19 cellular contexts compared by ENCODE assay signal in the genomic region with DNA sequence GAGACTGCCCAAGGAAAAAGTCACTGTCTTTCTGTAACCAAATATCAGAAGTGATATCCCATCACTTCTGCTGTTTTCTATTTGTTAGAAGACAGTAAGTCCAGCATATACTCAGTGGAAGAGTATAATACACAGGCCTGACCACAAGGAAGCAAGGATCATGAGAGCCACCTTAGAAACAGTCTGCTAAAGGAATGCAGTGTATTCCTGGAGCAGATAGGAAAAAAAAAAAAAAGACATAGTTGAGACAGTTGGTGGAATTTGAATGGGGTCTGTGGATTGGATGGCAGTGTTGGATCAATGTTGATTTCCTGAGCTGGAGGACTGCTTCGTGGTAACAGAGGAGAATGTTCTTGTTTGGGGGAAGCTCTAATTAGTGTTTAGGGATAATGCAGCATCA. TPM values are rescaled to one million over a fixed set of nuclear protein-coding genes. Genes with fewer than 3 reads are reported as not detected.
A peak's percentile ranks its signal among the peaks of the same experiment; 100 is the strongest.
DNase-seq lines count a peak whose midpoint lies in the region; ATAC-seq, FAIRE-seq and TF ChIP-seq lines count a peak whose summit lies in the region.
"Had no signal": no experiment of that assay in that cellular context is flagged by ENCODE, and none has a peak within 500 bp of the region (broad histone marks: within the 10 kb centered on the region; RNA-seq: fewer than 3 reads in every experiment).

No MANE protein-coding gene starts in this region.

- H3K18ac ChIP-seq in H1 (ENCODE audit: extremely low read depth, low read length), result no peak overlapping the region
- no peak overlapping the region for H3K18ac ChIP-seq in neuronal stem cell (ENCODE audit: low read length)

- no peak for FAIRE-seq in H1 (lab: Jason Lieb, UNC)
- FAIRE-seq: GM19239 had no signal

- H2AK5ac ChIP-seq in H1 (ENCODE audit: low read depth, low read length) (no peak overlapping the region), neuronal stem cell (ENCODE audit: low read depth, low read length) (no peak overlapping the region)

- H2BK15ac ChIP-seq in H1 (ENCODE audit: low read length) (no peak overlapping the region), neuronal stem cell (ENCODE audit: low read length) (no peak overlapping the region)

- CTCF ChIA-PET in WTC11 (lab: Charles Lee) (interaction anchor here (0.5 to 1.6 kb wide), 6 partner anchors 17 to 122 kb away, joined by 3 to 7 read pairs (median 4); no protein-coding TSS in a partner anchor), H1 (lab: Charles Lee; ENCODE audit: partially characterized antibody) (interaction anchor here (0.6 to 1.8 kb wide), 4 partner anchors 14 to 230 kb away, joined by 3 to 5 read pairs (median 4); no protein-coding TSS in a partner anchor)

- H2AFZ ChIP-seq in H1 (ENCODE audit: low read length) (0 out of 2 replicates have a peak overlapping the region, but pooled peaks have one; percentile 30), neuronal stem cell (ENCODE audit: low read length) (peak overlapping the region; percentile 1)

- H3K4me2 ChIP-seq in H1 (ENCODE audit: insufficient read depth in 1 of 2, low read depth in 2 of 2, low read length in 2 of 2), result no peak overlapping the region
- H3K4me2 ChIP-seq in neuronal stem cell (ENCODE audit: insufficient read depth, low read length, poor library complexity, severe bottlenecking), result no peak overlapping the region
- H3K4me2 ChIP-seq: A549 had no signal

- H3K14ac ChIP-seq in H1 (ENCODE audit: insufficient read length) (no peak overlapping the region), neuronal stem cell (ENCODE audit: low read length) (no peak overlapping the region)

- no peak overlapping the region for H3K27ac ChIP-seq in H1 (ENCODE audit: low read depth, low read length)
- H3K27ac ChIP-seq in neuronal stem cell (replicated peaks; ENCODE audit: low read length), result no peak overlapping the region
- H3K27ac ChIP-seq in foreskin keratinocyte, result no peak overlapping the region
- H3K27ac ChIP-seq in spleen, result no peak overlapping the region
- H3K27ac ChIP-seq: A549 had no signal

- no peak for TF ChIP-seq RAD21 in H1 (IDR thresholded peaks at IDR 0.05 in 1 of 2, conservative IDR thresholded peaks at IDR 0.05 in 1 of 2; ENCODE audit: low read depth in 2 of 2, low read length in 2 of 2)

- no peaks in the 10 kb centered on the region; the same call in 1 of the 2 replicates for H3K23me2 ChIP-seq in H1 (ENCODE audit: low read depth, low read length)

- DNase-seq in EL (peak; percentile 2), WTC11 (ENCODE audit: low spot score) (no peak), H1 (ENCODE audit: low read depth in 1 of 2, low spot score in 2 of 2) (no peak), neuronal stem cell (ENCODE audit: low spot score) (no peak), foreskin keratinocyte (no peak), spleen (no peak), iPS-NIHi11 (ENCODE audit: low spot score) (no peak)
- DNase-seq in effector CD4-positive, alpha-beta T cell, result no peak
- DNase-seq: AML-193, Caco-2, DMS53, GDM1, NCI-H1930, NCI-H2171, NCI-H774 had no signal

- no peaks in the 10 kb centered on the region for H3K27me3 ChIP-seq in H1 (replicated peaks in 1 of 4; ENCODE audit: control insufficient read depth in 3 of 4, extremely low read depth in 1 of 4, insufficient read depth in 3 of 4, low read length in 3 of 4)
- no peaks in the 10 kb centered on the region for H3K27me3 ChIP-seq in neuronal stem cell (ENCODE audit: control insufficient read depth in 3 of 3, insufficient read depth in 3 of 3, low read depth in 1 of 3, low read length in 3 of 3)
- H3K27me3 ChIP-seq in foreskin keratinocyte, result peaks cover 23% of the 10 kb centered on the region
- no peaks in the 10 kb centered on the region for H3K27me3 ChIP-seq in spleen (replicated peaks in 1 of 7)

- TF ChIP-seq EP300 in H1 (IDR thresholded peaks at IDR 0.05; ENCODE audit: borderline replicate concordance in 1 of 2, low read depth in 2 of 2, low read length in 2 of 2), result no peak

- ATAC-seq in WTC11, result peak; percentile 56; the same call in 1 of the 2 replicates
- no peak for ATAC-seq in foreskin keratinocyte
- ATAC-seq: A549, Panc1, Right ventricle myocardium inferior had no signal

- no peaks in the 10 kb centered on the region for H3K79me1 ChIP-seq in H1 (ENCODE audit: low read depth, low read length)
- H3K79me1 ChIP-seq in neuronal stem cell (ENCODE audit: low read depth, low read length), result no peaks in the 10 kb centered on the region

- H3K56ac ChIP-seq in H1 (replicated peaks; ENCODE audit: insufficient read length, low read depth, low read length), result no peak overlapping the region

- H3K9me3 ChIP-seq in H1 (ENCODE audit: insufficient read depth in 2 of 2, low read depth in 1 of 2, low read length in 1 of 2) (no peaks in the 10 kb centered on the region), neuronal stem cell (replicated peaks in 1 of 2; ENCODE audit: control insufficient read depth in 2 of 2, insufficient read depth in 1 of 2, low read depth in 1 of 2, low read length in 2 of 2) (no peaks in the 10 kb centered on the region), spleen (no peaks in the 10 kb centered on the region)
- H3K9me3 ChIP-seq: A549, Caco-2 had no signal

- H3K9ac ChIP-seq in H1 (replicated peaks in 1 of 4; ENCODE audit: extremely low read depth in 1 of 4, low read depth in 3 of 4, low read length in 3 of 4) (no peak overlapping the region), neuronal stem cell (ENCODE audit: low read depth, low read length, poor library complexity) (no peak overlapping the region)

- H2BK120ac ChIP-seq in H1 (replicated peaks; ENCODE audit: low read depth, low read length) (no peak overlapping the region), neuronal stem cell (ENCODE audit: low read depth, low read length) (no peak overlapping the region)

- H4K5ac ChIP-seq in H1 (ENCODE audit: insufficient read length, low read depth, low read length), result no peak overlapping the region

- H3K36me3 ChIP-seq in H1 (ENCODE audit: control insufficient read depth in 2 of 4, insufficient read depth in 4 of 4, low read length in 3 of 4), result no peaks in the 10 kb centered on the region
- no peaks in the 10 kb centered on the region for H3K36me3 ChIP-seq in neuronal stem cell (replicated peaks in 1 of 2; ENCODE audit: control insufficient read depth in 2 of 2, insufficient read depth in 2 of 2, low read length in 2 of 2)
- no peaks in the 10 kb centered on the region for H3K36me3 ChIP-seq in spleen

- no peak overlapping the region for H3K27ac Mint-ChIP-seq in WTC11

- no peak overlapping the region for H2BK5ac ChIP-seq in H1 (ENCODE audit: low read depth, low read length)
- H2BK5ac ChIP-seq in neuronal stem cell (ENCODE audit: low read length), result no peak overlapping the region

- H3K27me3 Mint-ChIP-seq in WTC11 (ENCODE audit: low read depth), result no peaks in the 10 kb centered on the region

- TF ChIP-seq CTCF in WTC11 (IDR thresholded peaks at IDR 0.05) (no peak), H1 (IDR thresholded peaks at IDR 0.05; ENCODE audit: control extremely low read depth in 1 of 3, insufficient read depth in 1 of 3, low read depth in 1 of 3, low read length in 3 of 3) (no peak), foreskin keratinocyte (conservative IDR thresholded peaks at IDR 0.05) (no peak), spleen (IDR thresholded peaks at IDR 0.05 in 8 of 11, conservative IDR thresholded peaks at IDR 0.05 in 3 of 11) (no peak)

- no peak overlapping the region for H2BK20ac ChIP-seq in H1 (ENCODE audit: low read length)

- POLR2A ChIA-PET in WTC11 (lab: Charles Lee) (no interaction called here), H1 (lab: Charles Lee; ENCODE audit: partially characterized antibody) (no interaction called here)

- H3K23ac ChIP-seq in H1 (ENCODE audit: insufficient read length), result no peak overlapping the region
- H3K23ac ChIP-seq in neuronal stem cell (ENCODE audit: low read depth, low read length, poor library complexity), result no peak overlapping the region

- no peaks in the 10 kb centered on the region for H3K36me3 Mint-ChIP-seq in WTC11

- no peak overlapping the region for H4K8ac ChIP-seq in H1 (ENCODE audit: extremely low read depth, insufficient read depth, low read length)
- no peak overlapping the region for H4K8ac ChIP-seq in neuronal stem cell (ENCODE audit: low read depth, low read length)

- H4K20me1 ChIP-seq in H1 (replicated peaks in 1 of 2; ENCODE audit: control insufficient read depth in 1 of 2, insufficient read depth in 2 of 2, low read length in 2 of 2), result no peaks in the 10 kb centered on the region

- H3K9me3 Mint-ChIP-seq in WTC11, result peaks cover 4% of the 10 kb centered on the region

- no peak overlapping the region for H3K4me3 Mint-ChIP-seq in WTC11

- no peak overlapping the region for H3K4me3 ChIP-seq in H1 (ENCODE audit: extremely low read depth in 1 of 4, insufficient read depth in 2 of 4, low read depth in 3 of 4, low read length in 4 of 4)
- no peak overlapping the region for H3K4me3 ChIP-seq in neuronal stem cell (ENCODE audit: low read length in 2 of 2)
- H3K4me3 ChIP-seq in spleen, result no peak overlapping the region
- H3K4me3 ChIP-seq: A549 had no signal

- H2BK12ac ChIP-seq in H1 (ENCODE audit: low read depth, low read length), result no peak overlapping the region
- no peak overlapping the region for H2BK12ac ChIP-seq in neuronal stem cell (ENCODE audit: low read length)

- H3K4me1 ChIP-seq in H1 (replicated peaks in 1 of 4; ENCODE audit: control insufficient read depth in 3 of 4, insufficient read depth in 4 of 4, low read length in 3 of 4) (no peaks in the 10 kb centered on the region), neuronal stem cell (ENCODE audit: control insufficient read depth in 2 of 2, insufficient read depth in 1 of 2, low read depth in 1 of 2, low read length in 2 of 2) (no peaks in the 10 kb centered on the region), foreskin keratinocyte (no peaks in the 10 kb centered on the region), spleen (no peaks in the 10 kb centered on the region)
- H3K4me1 ChIP-seq: A549, Caco-2 had no signal

- no peak overlapping the region for H3K4ac ChIP-seq in H1 (replicated peaks; ENCODE audit: insufficient read length, low read depth, low read length)
- H3K4ac ChIP-seq in neuronal stem cell (ENCODE audit: low read length), result no peak overlapping the region

- no peaks in the 10 kb centered on the region for H3K79me2 ChIP-seq in H1 (ENCODE audit: control insufficient read depth in 1 of 2, insufficient read depth in 2 of 2, low read length in 2 of 2)

- no peaks in the 10 kb centered on the region for H3K4me1 Mint-ChIP-seq in WTC11

- TF ChIP-seq POLR2A in H1 (IDR thresholded peaks at IDR 0.05; ENCODE audit: control extremely low read depth in 1 of 2, low read depth in 2 of 2, low read length in 2 of 2) (no peak), spleen (IDR thresholded peaks at IDR 0.05) (no peak)

- H4K91ac ChIP-seq in H1 (replicated peaks; ENCODE audit: insufficient read length, low read length) (no peak overlapping the region), neuronal stem cell (ENCODE audit: low read depth, low read length, poor library complexity) (no peak overlapping the region)

- intact Hi-C loops in spleen (cut with DNase I; ENCODE audit: low total_unique reads), result no loop called here

- 75% methylated on average over 1 of the region's 1 CpG; no CpG with 5 or more reads in 1 of the 2 experiments for WGBS in H1 (ENCODE audit: extremely low coverage in 1 of 2, insufficient coverage in 1 of 2, insufficient read length in 1 of 2, insufficient replicate concordance in 2 of 2, low coverage in 1 of 2, low lambda C conversion rate in 2 of 2, missing lambda C conversion rate in 1 of 2), 2 experiments
- no CpG with 5 or more reads among the region's 1 CpG for WGBS in neuronal stem cell (ENCODE audit: extremely low coverage in 2 of 2, insufficient read length in 2 of 2, insufficient replicate concordance in 1 of 2), 2 donors
- 30 to 63% (median 52%) methylated on average over 1 of the region's 1 CpG for WGBS in spleen, 5 donors

RNA-seq across cellular contexts. Expression of a gene that starts 26.5 kb away (rescaled TPM):
- total RNA-seq in WTC11 (2021), result 2.6 to 2.9 TPM (median 2.8 TPM) in 3 replicates
- 2.2 and 3.1 TPM in 2 replicates for total RNA-seq in H1 (2021; fragmentation: NEBNext Ultra II Directional; extraction: Animal tissue kit (Norgen Biotek cat#: 25700))
- 5.4 and 7.5 TPM in 2 replicates for polyA plus RNA-seq in H1 (2011; rRNA removed)
- polyA plus RNA-seq in H1 (2011; cell fraction: cytosol; rRNA removed), result 5.3 TPM
- 14.7 TPM for polyA plus RNA-seq in H1 (2011; cell fraction: nucleus; rRNA removed)
- polyA plus RNA-seq in H1 (2012, experiment 1 of 2), result 2.4 to 3.1 TPM (median 3.0 TPM) in 4 replicates
- polyA plus RNA-seq in H1 (2012, experiment 2 of 2), result 0.21 TPM
- polyA plus RNA-seq in H1 (2013, experiment 1 of 2), result 3.2 TPM
- polyA plus RNA-seq in H1 (2013, experiment 2 of 2), result 2.5 TPM
- 4.8 and 7.4 TPM in 2 replicates for polyA minus RNA-seq in H1 (2011; rRNA and poly(A)+ RNA removed)
- polyA minus RNA-seq in H1 (2011; cell fraction: cytosol; rRNA and poly(A)+ RNA removed), result 1.2 TPM
- 6.4 TPM for polyA minus RNA-seq in H1 (2011; cell fraction: nucleus; rRNA and poly(A)+ RNA removed)
- polyA plus RNA-seq in neuronal stem cell (2013, experiment 1 of 2), result 8.4 TPM
- 8.7 TPM for polyA plus RNA-seq in neuronal stem cell (2013, experiment 2 of 2)
- total RNA-seq in foreskin keratinocyte, result 10.8 and 14.7 TPM in 2 replicates
- polyA plus RNA-seq in foreskin keratinocyte, result 7.2 and 7.4 TPM in 2 replicates
- 1 to 10 TPM in 6 of 7 donors, under 1 TPM in 1; 0.91 to 2.0 (median 1.3) TPM for total RNA-seq in spleen
- polyA plus RNA-seq in spleen, result under 1 TPM; 0.20 to 0.48 (median 0.20) TPM

RNA-seq across cellular contexts. Expression of a gene that starts 32.1 kb away (rescaled TPM):
- total RNA-seq in WTC11 (2021) (1.2 to 1.6 TPM (median 1.5 TPM) in 3 replicates), foreskin keratinocyte (0.07 and 0.14 TPM in 2 replicates), spleen (1 to 10 TPM in 5 of 7 donors, under 1 TPM in 2; 0.43 to 4.5 (median 1.6) TPM)
- total RNA-seq in H1 (2021; fragmentation: NEBNext Ultra II Directional; extraction: Animal tissue kit (Norgen Biotek cat#: 25700)), result 3.3 and 3.9 TPM in 2 replicates
- polyA plus RNA-seq in H1 (2011; rRNA removed) (0.92 and 1.5 TPM in 2 replicates), foreskin keratinocyte (0.02 and 0.03 TPM in 2 replicates), spleen (under 1 TPM; 0.33 to 0.83 (median 0.35) TPM)
- polyA plus RNA-seq in H1 (2011; cell fraction: cytosol; rRNA removed), result 1.0 TPM
- polyA plus RNA-seq in H1 (2011; cell fraction: nucleus; rRNA removed), result 1.1 TPM
- polyA plus RNA-seq in H1 (2012, experiment 1 of 2), result 2.2 to 3.1 TPM (median 2.3 TPM) in 4 replicates
- 0.72 TPM for polyA plus RNA-seq in H1 (2012, experiment 2 of 2)
- 4.2 TPM for polyA plus RNA-seq in H1 (2013, experiment 1 of 2)
- 4.4 TPM for polyA plus RNA-seq in H1 (2013, experiment 2 of 2)
- polyA minus RNA-seq in H1 (2011; rRNA and poly(A)+ RNA removed), result 1.8 and 2.1 TPM in 2 replicates
- polyA minus RNA-seq in H1 (2011; cell fraction: cytosol; rRNA and poly(A)+ RNA removed), result 2.5 TPM
- polyA minus RNA-seq in H1 (2011; cell fraction: nucleus; rRNA and poly(A)+ RNA removed), result 2.0 TPM
- polyA plus RNA-seq in neuronal stem cell (2013, experiment 1 of 2), result 1.5 TPM
- 1.6 TPM for polyA plus RNA-seq in neuronal stem cell (2013, experiment 2 of 2)
- total RNA-seq: Caco-2 had no signal
